ENCODE assay signal across 1 cellular context in the genomic region with DNA sequence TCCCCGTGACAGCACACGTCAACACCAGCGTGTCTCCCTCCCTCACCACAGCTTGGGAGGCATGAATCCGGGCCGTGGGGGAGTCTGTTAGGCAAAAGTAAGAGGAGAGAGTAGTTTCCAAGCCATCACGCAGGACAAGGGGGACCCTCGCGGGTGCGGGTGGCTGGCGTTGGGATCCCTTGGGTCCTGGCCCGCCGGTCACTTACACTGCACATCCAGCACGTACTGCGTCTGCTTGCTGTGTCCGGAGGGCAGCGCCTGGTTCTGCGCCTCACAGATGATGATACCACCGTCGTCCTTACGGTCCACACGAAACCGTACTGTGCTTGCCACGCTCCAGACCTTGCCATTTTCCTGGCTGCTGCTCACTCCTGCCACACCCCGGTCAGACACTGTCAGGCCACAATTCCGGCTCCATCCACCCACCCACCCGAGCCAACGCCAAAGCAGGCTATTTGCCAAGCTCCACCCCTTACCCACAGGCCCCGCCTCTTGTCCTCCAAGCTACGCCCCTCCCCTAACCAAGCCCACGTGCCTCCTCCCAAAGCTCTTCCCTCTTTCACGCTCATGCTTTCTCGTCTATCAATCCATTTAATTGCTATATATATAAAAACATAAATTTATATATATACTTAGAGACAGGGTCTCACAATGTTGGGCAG.
A peak's percentile ranks its signal among the peaks of the same experiment; 100 is the strongest.
TF ChIP-seq lines count a peak whose summit lies in the region.

No MANE protein-coding gene starts in this region.

TF ChIP-seq in K562, 482 proteins besides CTCF, POLR2A, EP300 and RAD21 (continues in another document):
- TF ChIP-seq ZNF445 (CRISPR knock-in tag; IDR thresholded peaks at IDR 0.05; ENCODE audit: low read depth) (no peak), L3MBTL2 (IDR thresholded peaks at IDR 0.05) (peak; percentile 71), POLR2G (IDR thresholded peaks at IDR 0.05; ENCODE audit: low read depth, low read length) (peak; percentile 62), ZKSCAN8 (CRISPR knock-in tag; IDR thresholded peaks at IDR 0.05) (no peak), DDX20 (tag; IDR thresholded peaks at IDR 0.05; ENCODE audit: low read depth) (no peak), IFI16 (CRISPR knock-in tag; IDR thresholded peaks at IDR 0.05) (no peak), ELF1 (tag; IDR thresholded peaks at IDR 0.05) (no peak), PURB (CRISPR knock-in tag; IDR thresholded peaks at IDR 0.05; ENCODE audit: low read depth) (no peak), RBFOX2 (IDR thresholded peaks at IDR 0.05; ENCODE audit: low read depth, low read length) (0 out of 2 replicates have a peak, but pooled peaks have one; percentile 37), SIN3A (IDR thresholded peaks at IDR 0.05; ENCODE audit: borderline replicate concordance in 2 of 2, control insufficient read depth in 1 of 2, low read depth in 2 of 2, low read length in 2 of 2) (no peak), PRPF4 (IDR thresholded peaks at IDR 0.05; ENCODE audit: insufficient read depth, low read depth, low read length, poor library complexity, severe bottlenecking) (no peak), GATA2 (CRISPR knock-in tag; IDR thresholded peaks at IDR 0.05) (no peak), TGIF2 (CRISPR knock-in tag; IDR thresholded peaks at IDR 0.05) (no peak), EWSR1 (IDR thresholded peaks at IDR 0.05; ENCODE audit: borderline replicate concordance, low read depth, partially characterized antibody) (no peak), THRAP3 (IDR thresholded peaks at IDR 0.05; ENCODE audit: borderline replicate concordance) (no peak), CBX3 (IDR thresholded peaks at IDR 0.05; ENCODE audit: borderline replicate concordance in 1 of 2, low read length in 2 of 2) (no peak), SREBF1 (IDR thresholded peaks at IDR 0.05; ENCODE audit: borderline replicate concordance, low read depth, low read length) (no peak), CREB1 (IDR thresholded peaks at IDR 0.05) (no peak), CREB1 (CRISPR knock-in tag; IDR thresholded peaks at IDR 0.05) (no peak), DPF2 (IDR thresholded peaks at IDR 0.05) (no peak), ZNF586 (CRISPR knock-in tag; conservative IDR thresholded peaks at IDR 0.05) (no peak), RFX5 (IDR thresholded peaks at IDR 0.05; ENCODE audit: low read depth, low read length) (no peak), ZNF41 (CRISPR knock-in tag; conservative IDR thresholded peaks at IDR 0.05) (no peak), ZNF76 (CRISPR knock-in tag; IDR thresholded peaks at IDR 0.05; ENCODE audit: borderline replicate concordance) (no peak), TCF7L2 (IDR thresholded peaks at IDR 0.05; ENCODE audit: low read depth, low read length) (no peak), CBFB (CRISPR knock-in tag; IDR thresholded peaks at IDR 0.05) (no peak), RFX1 (IDR thresholded peaks at IDR 0.05) (no peak), SMARCB1 (IDR thresholded peaks at IDR 0.05; ENCODE audit: insufficient read length, low read depth) (no peak)
- TF ChIP-seq, protein P1, sequence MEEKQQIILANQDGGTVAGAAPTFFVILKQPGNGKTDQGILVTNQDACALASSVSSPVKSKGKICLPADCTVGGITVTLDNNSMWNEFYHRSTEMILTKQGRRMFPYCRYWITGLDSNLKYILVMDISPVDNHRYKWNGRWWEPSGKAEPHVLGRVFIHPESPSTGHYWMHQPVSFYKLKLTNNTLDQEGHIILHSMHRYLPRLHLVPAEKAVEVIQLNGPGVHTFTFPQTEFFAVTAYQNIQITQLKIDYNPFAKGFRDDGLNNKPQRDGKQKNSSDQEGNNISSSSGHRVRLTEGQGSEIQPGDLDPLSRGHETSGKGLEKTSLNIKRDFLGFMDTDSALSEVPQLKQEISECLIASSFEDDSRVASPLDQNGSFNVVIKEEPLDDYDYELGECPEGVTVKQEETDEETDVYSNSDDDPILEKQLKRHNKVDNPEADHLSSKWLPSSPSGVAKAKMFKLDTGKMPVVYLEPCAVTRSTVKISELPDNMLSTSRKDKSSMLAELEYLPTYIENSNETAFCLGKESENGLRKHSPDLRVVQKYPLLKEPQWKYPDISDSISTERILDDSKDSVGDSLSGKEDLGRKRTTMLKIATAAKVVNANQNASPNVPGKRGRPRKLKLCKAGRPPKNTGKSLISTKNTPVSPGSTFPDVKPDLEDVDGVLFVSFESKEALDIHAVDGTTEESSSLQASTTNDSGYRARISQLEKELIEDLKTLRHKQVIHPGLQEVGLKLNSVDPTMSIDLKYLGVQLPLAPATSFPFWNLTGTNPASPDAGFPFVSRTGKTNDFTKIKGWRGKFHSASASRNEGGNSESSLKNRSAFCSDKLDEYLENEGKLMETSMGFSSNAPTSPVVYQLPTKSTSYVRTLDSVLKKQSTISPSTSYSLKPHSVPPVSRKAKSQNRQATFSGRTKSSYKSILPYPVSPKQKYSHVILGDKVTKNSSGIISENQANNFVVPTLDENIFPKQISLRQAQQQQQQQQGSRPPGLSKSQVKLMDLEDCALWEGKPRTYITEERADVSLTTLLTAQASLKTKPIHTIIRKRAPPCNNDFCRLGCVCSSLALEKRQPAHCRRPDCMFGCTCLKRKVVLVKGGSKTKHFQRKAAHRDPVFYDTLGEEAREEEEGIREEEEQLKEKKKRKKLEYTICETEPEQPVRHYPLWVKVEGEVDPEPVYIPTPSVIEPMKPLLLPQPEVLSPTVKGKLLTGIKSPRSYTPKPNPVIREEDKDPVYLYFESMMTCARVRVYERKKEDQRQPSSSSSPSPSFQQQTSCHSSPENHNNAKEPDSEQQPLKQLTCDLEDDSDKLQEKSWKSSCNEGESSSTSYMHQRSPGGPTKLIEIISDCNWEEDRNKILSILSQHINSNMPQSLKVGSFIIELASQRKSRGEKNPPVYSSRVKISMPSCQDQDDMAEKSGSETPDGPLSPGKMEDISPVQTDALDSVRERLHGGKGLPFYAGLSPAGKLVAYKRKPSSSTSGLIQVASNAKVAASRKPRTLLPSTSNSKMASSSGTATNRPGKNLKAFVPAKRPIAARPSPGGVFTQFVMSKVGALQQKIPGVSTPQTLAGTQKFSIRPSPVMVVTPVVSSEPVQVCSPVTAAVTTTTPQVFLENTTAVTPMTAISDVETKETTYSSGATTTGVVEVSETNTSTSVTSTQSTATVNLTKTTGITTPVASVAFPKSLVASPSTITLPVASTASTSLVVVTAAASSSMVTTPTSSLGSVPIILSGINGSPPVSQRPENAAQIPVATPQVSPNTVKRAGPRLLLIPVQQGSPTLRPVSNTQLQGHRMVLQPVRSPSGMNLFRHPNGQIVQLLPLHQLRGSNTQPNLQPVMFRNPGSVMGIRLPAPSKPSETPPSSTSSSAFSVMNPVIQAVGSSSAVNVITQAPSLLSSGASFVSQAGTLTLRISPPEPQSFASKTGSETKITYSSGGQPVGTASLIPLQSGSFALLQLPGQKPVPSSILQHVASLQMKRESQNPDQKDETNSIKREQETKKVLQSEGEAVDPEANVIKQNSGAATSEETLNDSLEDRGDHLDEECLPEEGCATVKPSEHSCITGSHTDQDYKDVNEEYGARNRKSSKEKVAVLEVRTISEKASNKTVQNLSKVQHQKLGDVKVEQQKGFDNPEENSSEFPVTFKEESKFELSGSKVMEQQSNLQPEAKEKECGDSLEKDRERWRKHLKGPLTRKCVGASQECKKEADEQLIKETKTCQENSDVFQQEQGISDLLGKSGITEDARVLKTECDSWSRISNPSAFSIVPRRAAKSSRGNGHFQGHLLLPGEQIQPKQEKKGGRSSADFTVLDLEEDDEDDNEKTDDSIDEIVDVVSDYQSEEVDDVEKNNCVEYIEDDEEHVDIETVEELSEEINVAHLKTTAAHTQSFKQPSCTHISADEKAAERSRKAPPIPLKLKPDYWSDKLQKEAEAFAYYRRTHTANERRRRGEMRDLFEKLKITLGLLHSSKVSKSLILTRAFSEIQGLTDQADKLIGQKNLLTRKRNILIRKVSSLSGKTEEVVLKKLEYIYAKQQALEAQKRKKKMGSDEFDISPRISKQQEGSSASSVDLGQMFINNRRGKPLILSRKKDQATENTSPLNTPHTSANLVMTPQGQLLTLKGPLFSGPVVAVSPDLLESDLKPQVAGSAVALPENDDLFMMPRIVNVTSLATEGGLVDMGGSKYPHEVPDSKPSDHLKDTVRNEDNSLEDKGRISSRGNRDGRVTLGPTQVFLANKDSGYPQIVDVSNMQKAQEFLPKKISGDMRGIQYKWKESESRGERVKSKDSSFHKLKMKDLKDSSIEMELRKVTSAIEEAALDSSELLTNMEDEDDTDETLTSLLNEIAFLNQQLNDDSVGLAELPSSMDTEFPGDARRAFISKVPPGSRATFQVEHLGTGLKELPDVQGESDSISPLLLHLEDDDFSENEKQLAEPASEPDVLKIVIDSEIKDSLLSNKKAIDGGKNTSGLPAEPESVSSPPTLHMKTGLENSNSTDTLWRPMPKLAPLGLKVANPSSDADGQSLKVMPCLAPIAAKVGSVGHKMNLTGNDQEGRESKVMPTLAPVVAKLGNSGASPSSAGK (IDR thresholded peaks at IDR 0.05) = peak; percentile 71
- TF ChIP-seq, protein P2, sequence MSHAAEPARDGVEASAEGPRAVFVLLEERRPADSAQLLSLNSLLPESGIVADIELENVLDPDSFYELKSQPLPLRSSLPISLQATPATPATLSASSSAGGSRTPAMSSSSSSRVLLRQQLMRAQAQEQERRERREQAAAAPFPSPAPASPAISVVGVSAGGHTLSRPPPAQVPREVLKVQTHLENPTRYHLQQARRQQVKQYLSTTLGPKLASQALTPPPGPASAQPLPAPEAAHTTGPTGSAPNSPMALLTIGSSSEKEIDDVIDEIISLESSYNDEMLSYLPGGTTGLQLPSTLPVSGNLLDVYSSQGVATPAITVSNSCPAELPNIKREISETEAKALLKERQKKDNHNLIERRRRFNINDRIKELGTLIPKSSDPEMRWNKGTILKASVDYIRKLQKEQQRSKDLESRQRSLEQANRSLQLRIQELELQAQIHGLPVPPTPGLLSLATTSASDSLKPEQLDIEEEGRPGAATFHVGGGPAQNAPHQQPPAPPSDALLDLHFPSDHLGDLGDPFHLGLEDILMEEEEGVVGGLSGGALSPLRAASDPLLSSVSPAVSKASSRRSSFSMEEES (CRISPR knock-in tag; IDR thresholded peaks at IDR 0.05) = no peak
- TF ChIP-seq, protein P3, sequence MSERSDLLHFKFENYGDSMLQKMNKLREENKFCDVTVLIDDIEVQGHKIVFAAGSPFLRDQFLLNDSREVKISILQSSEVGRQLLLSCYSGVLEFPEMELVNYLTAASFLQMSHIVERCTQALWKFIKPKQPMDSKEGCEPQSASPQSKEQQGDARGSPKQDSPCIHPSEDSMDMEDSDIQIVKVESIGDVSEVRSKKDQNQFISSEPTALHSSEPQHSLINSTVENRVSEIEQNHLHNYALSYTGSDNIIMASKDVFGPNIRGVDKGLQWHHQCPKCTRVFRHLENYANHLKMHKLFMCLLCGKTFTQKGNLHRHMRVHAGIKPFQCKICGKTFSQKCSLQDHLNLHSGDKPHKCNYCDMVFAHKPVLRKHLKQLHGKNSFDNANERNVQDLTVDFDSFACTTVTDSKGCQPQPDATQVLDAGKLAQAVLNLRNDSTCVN (CRISPR knock-in tag; IDR thresholded peaks at IDR 0.05) = no peak
- TF ChIP-seq, protein P4, sequence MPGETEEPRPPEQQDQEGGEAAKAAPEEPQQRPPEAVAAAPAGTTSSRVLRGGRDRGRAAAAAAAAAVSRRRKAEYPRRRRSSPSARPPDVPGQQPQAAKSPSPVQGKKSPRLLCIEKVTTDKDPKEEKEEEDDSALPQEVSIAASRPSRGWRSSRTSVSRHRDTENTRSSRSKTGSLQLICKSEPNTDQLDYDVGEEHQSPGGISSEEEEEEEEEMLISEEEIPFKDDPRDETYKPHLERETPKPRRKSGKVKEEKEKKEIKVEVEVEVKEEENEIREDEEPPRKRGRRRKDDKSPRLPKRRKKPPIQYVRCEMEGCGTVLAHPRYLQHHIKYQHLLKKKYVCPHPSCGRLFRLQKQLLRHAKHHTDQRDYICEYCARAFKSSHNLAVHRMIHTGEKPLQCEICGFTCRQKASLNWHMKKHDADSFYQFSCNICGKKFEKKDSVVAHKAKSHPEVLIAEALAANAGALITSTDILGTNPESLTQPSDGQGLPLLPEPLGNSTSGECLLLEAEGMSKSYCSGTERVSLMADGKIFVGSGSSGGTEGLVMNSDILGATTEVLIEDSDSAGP (CRISPR knock-in tag; IDR thresholded peaks at IDR 0.05) = no peak
- TF ChIP-seq, protein P5, sequence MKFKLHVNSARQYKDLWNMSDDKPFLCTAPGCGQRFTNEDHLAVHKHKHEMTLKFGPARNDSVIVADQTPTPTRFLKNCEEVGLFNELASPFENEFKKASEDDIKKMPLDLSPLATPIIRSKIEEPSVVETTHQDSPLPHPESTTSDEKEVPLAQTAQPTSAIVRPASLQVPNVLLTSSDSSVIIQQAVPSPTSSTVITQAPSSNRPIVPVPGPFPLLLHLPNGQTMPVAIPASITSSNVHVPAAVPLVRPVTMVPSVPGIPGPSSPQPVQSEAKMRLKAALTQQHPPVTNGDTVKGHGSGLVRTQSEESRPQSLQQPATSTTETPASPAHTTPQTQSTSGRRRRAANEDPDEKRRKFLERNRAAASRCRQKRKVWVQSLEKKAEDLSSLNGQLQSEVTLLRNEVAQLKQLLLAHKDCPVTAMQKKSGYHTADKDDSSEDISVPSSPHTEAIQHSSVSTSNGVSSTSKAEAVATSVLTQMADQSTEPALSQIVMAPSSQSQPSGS (CRISPR knock-in tag; IDR thresholded peaks at IDR 0.05) = no peak
- TF ChIP-seq, protein P6, sequence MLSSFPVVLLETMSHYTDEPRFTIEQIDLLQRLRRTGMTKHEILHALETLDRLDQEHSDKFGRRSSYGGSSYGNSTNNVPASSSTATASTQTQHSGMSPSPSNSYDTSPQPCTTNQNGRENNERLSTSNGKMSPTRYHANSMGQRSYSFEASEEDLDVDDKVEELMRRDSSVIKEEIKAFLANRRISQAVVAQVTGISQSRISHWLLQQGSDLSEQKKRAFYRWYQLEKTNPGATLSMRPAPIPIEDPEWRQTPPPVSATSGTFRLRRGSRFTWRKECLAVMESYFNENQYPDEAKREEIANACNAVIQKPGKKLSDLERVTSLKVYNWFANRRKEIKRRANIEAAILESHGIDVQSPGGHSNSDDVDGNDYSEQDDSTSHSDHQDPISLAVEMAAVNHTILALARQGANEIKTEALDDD (IDR thresholded peaks at IDR 0.05) = no peak
- TF ChIP-seq, protein P7, sequence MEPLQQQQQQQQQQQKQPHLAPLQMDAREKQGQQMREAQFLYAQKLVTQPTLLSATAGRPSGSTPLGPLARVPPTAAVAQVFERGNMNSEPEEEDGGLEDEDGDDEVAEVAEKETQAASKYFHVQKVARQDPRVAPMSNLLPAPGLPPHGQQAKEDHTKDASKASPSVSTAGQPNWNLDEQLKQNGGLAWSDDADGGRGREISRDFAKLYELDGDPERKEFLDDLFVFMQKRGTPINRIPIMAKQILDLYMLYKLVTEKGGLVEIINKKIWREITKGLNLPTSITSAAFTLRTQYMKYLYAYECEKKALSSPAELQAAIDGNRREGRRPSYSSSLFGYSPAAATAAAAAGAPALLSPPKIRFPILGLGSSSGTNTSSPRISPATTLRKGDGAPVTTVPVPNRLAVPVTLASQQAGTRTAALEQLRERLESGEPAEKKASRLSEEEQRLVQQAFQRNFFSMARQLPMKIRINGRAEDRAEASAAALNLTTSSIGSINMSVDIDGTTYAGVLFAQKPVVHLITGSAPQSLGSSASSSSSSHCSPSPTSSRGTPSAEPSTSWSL (CRISPR knock-in tag; IDR thresholded peaks at IDR 0.05; ENCODE audit: borderline replicate concordance) = no peak
